1 cellular context compared by ENCODE assay signal in the genomic region with DNA sequence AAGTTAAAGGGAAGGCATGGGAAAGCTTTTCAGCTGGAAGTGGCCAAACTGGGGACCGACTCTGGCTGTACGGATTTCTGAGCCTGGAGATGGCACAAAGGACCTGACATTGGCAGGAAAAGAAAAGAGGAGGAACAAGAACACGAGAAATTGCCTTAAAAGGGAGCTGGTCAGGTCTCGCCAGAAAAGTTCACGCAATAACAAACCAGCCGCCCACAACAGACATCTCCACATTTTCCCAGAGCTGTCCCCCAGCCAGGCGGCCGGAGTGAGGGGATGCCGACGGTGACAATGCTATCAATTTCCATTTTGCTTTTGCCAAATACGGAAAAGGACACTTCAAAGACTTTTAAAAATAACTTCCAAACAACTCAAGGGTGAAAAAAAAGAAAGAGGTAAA. TPM values are rescaled to one million over a fixed set of nuclear protein-coding genes. Genes with fewer than 3 reads are reported as not detected.
"Had no signal": no experiment of that assay in that cellular context is flagged by ENCODE, and none has a peak within 500 bp of the region (broad histone marks: within the 10 kb centered on the region; RNA-seq: fewer than 3 reads in every experiment).

No MANE protein-coding gene starts in this region.

RNA-seq across cellular contexts. Expression of a gene that starts 26.8 kb away (rescaled TPM):
- total RNA-seq: HT-29 had no signal

RNA-seq across cellular contexts. Expression of a gene that starts 44.3 kb away (rescaled TPM):
- total RNA-seq: HT-29 had no signal
